Comparison of ENCODE assay signal across 1 cellular context in genomic region chr10:13417459-13418126, GRCh38.
A peak's percentile ranks its signal among the peaks of the same experiment; 100 is the strongest.
TF ChIP-seq lines count a peak whose summit lies in the region.

No MANE protein-coding gene starts in this region.

TF ChIP-seq in K562, 482 proteins besides CTCF, POLR2A, EP300 and RAD21 (continued from another document and continues in another):
- TF ChIP-seq ZNF518B (CRISPR knock-in tag; IDR thresholded peaks at IDR 0.05) (no peak), MTA1 (IDR thresholded peaks at IDR 0.05; ENCODE audit: borderline replicate concordance) (0 out of 2 replicates have a peak, but pooled peaks have one; percentile 41), ZC3H11A (IDR thresholded peaks at IDR 0.05; ENCODE audit: low read depth, low read length) (no peak), MTA3 (IDR thresholded peaks at IDR 0.05; ENCODE audit: borderline replicate concordance) (peak; percentile 21; the same call in 1 of the 2 replicates), STAT6 (CRISPR knock-in tag; IDR thresholded peaks at IDR 0.05) (no peak), HES1 (IDR thresholded peaks at IDR 0.05; ENCODE audit: low read depth) (peak; percentile 46; the same call in 1 of the 2 replicates), RHOXF2B (CRISPR knock-in tag; conservative IDR thresholded peaks at IDR 0.05) (0 out of 2 replicates have a peak, but pooled peaks have one; percentile 45), SMAD2 (IDR thresholded peaks at IDR 0.05; ENCODE audit: low read depth, low read length) (no peak), AFF4 (CRISPR knock-in tag; IDR thresholded peaks at IDR 0.05) (no peak), ZNF785 (CRISPR knock-in tag; IDR thresholded peaks at IDR 0.05) (no peak), ZNF551 (CRISPR knock-in tag; IDR thresholded peaks at IDR 0.05) (no peak), XRCC4 (IDR thresholded peaks at IDR 0.05; ENCODE audit: extremely low read depth, insufficient read depth, insufficient read length) (no peak), SMARCA5 (IDR thresholded peaks at IDR 0.05) (no peak; the same call in 1 of the 2 replicates), NR3C1 (CRISPR knock-in tag; IDR thresholded peaks at IDR 0.05) (no peak), PTBP1 (IDR thresholded peaks at IDR 0.05; ENCODE audit: low read depth, low read length) (no peak), MLLT1 (IDR thresholded peaks at IDR 0.05) (peak in 1 of 2 experiments; percentile 87; a peak in 2 of 4 replicates), BRCA1 (IDR thresholded peaks at IDR 0.05) (no peak), BRCA1 (CRISPR knock-in tag; IDR thresholded peaks at IDR 0.05) (no peak), ZNF184 (CRISPR knock-in tag; IDR thresholded peaks at IDR 0.05) (no peak), NR2C1 (IDR thresholded peaks at IDR 0.05) (no peak), NR2C1 (tag; IDR thresholded peaks at IDR 0.05) (no peak), XRCC3 (IDR thresholded peaks at IDR 0.05) (no peak), ZNF444 (CRISPR knock-in tag; IDR thresholded peaks at IDR 0.05) (no peak), DIDO1 (tag; IDR thresholded peaks at IDR 0.05; ENCODE audit: low read depth) (no peak), POLR2AphosphoS2 (IDR thresholded peaks at IDR 0.05; ENCODE audit: low read length) (no peak), HDAC2 (IDR thresholded peaks at IDR 0.05) (no peak), ETV1 (tag; conservative IDR thresholded peaks at IDR 0.05; ENCODE audit: low read depth) (peak; percentile 59; the same call in 1 of the 2 replicates), CHD7 (IDR thresholded peaks at IDR 0.05; ENCODE audit: low read depth, low read length) (no peak), PKNOX1 (IDR thresholded peaks at IDR 0.05) (peak; percentile 58; the same call in 1 of the 2 replicates), SPI1 (IDR thresholded peaks at IDR 0.05; ENCODE audit: borderline replicate concordance, low read depth, low read length) (no peak), PPARD (CRISPR knock-in tag; IDR thresholded peaks at IDR 0.05) (no peak), KDM5B (IDR thresholded peaks at IDR 0.05; ENCODE audit: insufficient replicate concordance, low read depth, low read length) (no peak), BRF1 (IDR thresholded peaks at IDR 0.05; ENCODE audit: borderline replicate concordance, extremely low read depth, insufficient read length) (no peak), ZBED1 (IDR thresholded peaks at IDR 0.05) (no peak), DDX20 (tag; IDR thresholded peaks at IDR 0.05; ENCODE audit: low read depth) (no peak), ZNF668 (CRISPR knock-in tag; IDR thresholded peaks at IDR 0.05) (no peak)
